In genomic region chr9:95317119-95317892, GRCh38 we compare ENCODE assay signal across 8 cellular contexts.
DNase-seq lines count a peak whose midpoint lies in the region; ATAC-seq, FAIRE-seq and TF ChIP-seq lines count a peak whose summit lies in the region.

Gene FANCC, minus strand, starts transcription at chr9:95317709. Its CDS starts 68,418 bp downstream, at chr9:95249291.

- FAIRE-seq in GM18507 (lab: Jason Lieb, UNC) = peak; percentile 69

- peak; percentile 57 for ATAC-seq in HG02943 (IDR thresholded peaks at IDR 0.05; ENCODE audit: low read depth, unreplicated experiment)
- ATAC-seq in HG03469 (IDR thresholded peaks at IDR 0.05; ENCODE audit: unreplicated experiment) = no peak

- DNase-seq in GM18507 (ENCODE audit: extremely low spot score, insufficient read length, low read depth) = peak; percentile 75
- DNase-seq in NCI-H2029 treated with DMSO at 0.1 percent for 48 hours (lab: John Stamatoyannopoulos, UW) = peak; percentile 65
- peak; percentile 85 for DNase-seq in T1000 (lab: John Stamatoyannopoulos, UW)
- peak; percentile 96 for DNase-seq in astrocyte of the hippocampus (ENCODE audit: low read depth, low spot score)
- DNase-seq in hypothalamus (lab: John Stamatoyannopoulos, UW) = peak; percentile 42 to 95 (median 82)
- peak; percentile 54 for DNase-seq in retinal pigment epithelial cell (ENCODE audit: low read depth)

- H3K4me3 ChIP-seq in retinal pigment epithelial cell (ENCODE audit: low read length) = peak within 1 kb of the TSS; percentile 90

- TF ChIP-seq CTCF in retinal pigment epithelial cell (conservative IDR thresholded peaks at IDR 0.05; ENCODE audit: low read depth, low read length) = no peak
